In genomic region chr2:239277401-239278085, GRCh38 we compare ENCODE assay signal across 13 cellular contexts.
DNase-seq lines count a peak whose midpoint lies in the region; TF ChIP-seq lines count a peak whose summit lies in the region.
"Had no signal": no experiment of that assay in that cellular context is flagged by ENCODE, and none has a peak within 500 bp of the region (broad histone marks: within the 10 kb centered on the region; RNA-seq: fewer than 3 reads in every experiment).

No MANE protein-coding gene starts in this region.

- peaks cover 6% of the 10 kb centered on the region for H3K36me3 Mint-ChIP-seq in activated T-cell treated with anti-CD3 and anti-CD28 coated beads, Interleukin-2, amount 50 U/mL, for 24 hours (ENCODE audit: low read depth)
- H3K36me3 Mint-ChIP-seq in activated T-helper 1 cell treated with anti-CD3 and anti-CD28 coated beads, Interleukin-12 subunit alpha, Interleukin-12 subunit beta, Interleukin-2, Interleukin-4 antibody, amounts not matched to agents 30 ng/mL and 10 ng/mL and 1 ng/mL, durations not matched to agents 14 hours and 24 hours and 36 hours (ENCODE audit: low read depth), result peaks cover 8% of the 10 kb centered on the region
- H3K36me3 Mint-ChIP-seq in mesothelial cell of epicardium, result no peaks in the 10 kb centered on the region

- peak overlapping the region; percentile 61 for H3K27ac Mint-ChIP-seq in activated T-cell treated with anti-CD3 and anti-CD28 coated beads, Interleukin-2, amount 50 U/mL, for 24 hours
- H3K27ac Mint-ChIP-seq in activated T-helper 1 cell treated with anti-CD3 and anti-CD28 coated beads, Interleukin-12 subunit alpha, Interleukin-12 subunit beta, Interleukin-2, Interleukin-4 antibody, amounts not matched to agents 30 ng/mL and 10 ng/mL and 1 ng/mL, durations not matched to agents 14 hours and 24 hours and 36 hours, result peak overlapping the region; percentile 20
- H3K27ac Mint-ChIP-seq in mesothelial cell of epicardium, result peak overlapping the region; percentile 31

- no peaks in the 10 kb centered on the region for H3K36me3 ChIP-seq in transverse colon
- H3K36me3 ChIP-seq: tibial nerve had no signal

- no peak overlapping the region for H3K4me3 ChIP-seq in transverse colon
- H3K4me3 ChIP-seq: tibial nerve had no signal

- no peaks in the 10 kb centered on the region for H3K27me3 ChIP-seq in transverse colon
- H3K27me3 ChIP-seq: tibial nerve had no signal

- peak; percentile 33 for DNase-seq in activated T-cell treated with anti-CD3 and anti-CD28 coated beads, Interleukin-2, amount 50 U/mL, for 24 hours
- DNase-seq in activated T-cell treated with anti-CD3 and anti-CD28 coated beads, Interleukin-2, amount 50 U/mL, for 48 hours, result no peak
- no peak for DNase-seq in activated T-helper 1 cell treated with anti-CD3 and anti-CD28 coated beads, Interleukin-12 subunit alpha, Interleukin-12 subunit beta, Interleukin-2, Interleukin-4 antibody, amounts not matched to agents 30 ng/mL and 10 ng/mL and 1 ng/mL, durations not matched to agents 14 hours and 24 hours and 36 hours (ENCODE audit: low spot score)
- DNase-seq in mesothelial cell of epicardium (ENCODE audit: low spot score in 2 of 2, unreplicated experiment in 2 of 2), result no peak
- DNase-seq in transverse colon, result peak; percentile 6
- no peak for DNase-seq in NCI-H774 (lab: John Stamatoyannopoulos, UW)
- DNase-seq in substantia nigra (lab: John Stamatoyannopoulos, UW), result no peak
- no peak for DNase-seq in NAMALWA (ENCODE audit: low spot score)
- DNase-seq: NCI-H1436, NCI-H524 treated with DMSO at 0.1 percent for 48 hours, occipital lobe, SW 1271 had no signal

- no peak overlapping the region for H3K4me3 Mint-ChIP-seq in activated T-cell treated with anti-CD3 and anti-CD28 coated beads, Interleukin-2, amount 50 U/mL, for 24 hours
- no peak overlapping the region for H3K4me3 Mint-ChIP-seq in activated T-helper 1 cell treated with anti-CD3 and anti-CD28 coated beads, Interleukin-12 subunit alpha, Interleukin-12 subunit beta, Interleukin-2, Interleukin-4 antibody, amounts not matched to agents 30 ng/mL and 10 ng/mL and 1 ng/mL, durations not matched to agents 14 hours and 24 hours and 36 hours
- H3K4me3 Mint-ChIP-seq in mesothelial cell of epicardium, result no peak overlapping the region

- WGBS in transverse colon (ENCODE audit: low coverage in 1 of 2), 2 donors, result 93% methylated on average over 27 of the region's 27 CpGs; no CpG with 5 or more reads in 1 of the 2 donors

- intact Hi-C loops in activated T-helper 1 cell treated with anti-CD3 and anti-CD28 coated beads, Interleukin-12 subunit alpha, Interleukin-12 subunit beta, Interleukin-2, Interleukin-4 antibody, amounts not matched to agents 30 ng/mL and 10 ng/mL and 1 ng/mL, durations not matched to agents 14 hours and 24 hours and 36 hours (cut with micrococcal nuclease), result no loop called here
- intact Hi-C loops in transverse colon (cut with DNase I; ENCODE audit: low total_unique reads), result no loop called here

- TF ChIP-seq EP300 in transverse colon (IDR thresholded peaks at IDR 0.05; ENCODE audit: low read depth), result no peak

- H3K27ac ChIP-seq in transverse colon (peak overlapping the region in 3 of 4 donors; percentile 4 to 82 (median 7)), substantia nigra (ENCODE audit: low read depth, low read length, poor library complexity, severe bottlenecking) (no peak overlapping the region)

- no peaks in the 10 kb centered on the region for H3K9me3 ChIP-seq in transverse colon
- H3K9me3 ChIP-seq: tibial nerve had no signal

- H3K4me1 Mint-ChIP-seq in activated T-cell treated with anti-CD3 and anti-CD28 coated beads, Interleukin-2, amount 50 U/mL, for 24 hours (ENCODE audit: low read depth), result peaks cover 59% of the 10 kb centered on the region
- H3K4me1 Mint-ChIP-seq in activated T-helper 1 cell treated with anti-CD3 and anti-CD28 coated beads, Interleukin-12 subunit alpha, Interleukin-12 subunit beta, Interleukin-2, Interleukin-4 antibody, amounts not matched to agents 30 ng/mL and 10 ng/mL and 1 ng/mL, durations not matched to agents 14 hours and 24 hours and 36 hours (ENCODE audit: low read depth), result peaks cover 53% of the 10 kb centered on the region
- H3K4me1 Mint-ChIP-seq in mesothelial cell of epicardium, result peaks cover 15% of the 10 kb centered on the region

- in situ Hi-C loops in transverse colon (cut with MboI; ENCODE audit: low pct_ligation_motif_present in 1 of 4, low pct_unique_long_range_greater_than_20kb in 1 of 4, low sequenced_read_pairs in 3 of 4), result no loop called here

- TF ChIP-seq CTCF in mesothelial cell of epicardium (IDR thresholded peaks at IDR 0.05; ENCODE audit: unreplicated experiment) (no peak), transverse colon (IDR thresholded peaks at IDR 0.05) (no peak)

- no peak for TF ChIP-seq POLR2A in transverse colon (IDR thresholded peaks at IDR 0.05)

- H3K27me3 Mint-ChIP-seq in activated T-cell treated with anti-CD3 and anti-CD28 coated beads, Interleukin-2, amount 50 U/mL, for 24 hours, result peaks cover 13% of the 10 kb centered on the region
- H3K27me3 Mint-ChIP-seq in activated T-helper 1 cell treated with anti-CD3 and anti-CD28 coated beads, Interleukin-12 subunit alpha, Interleukin-12 subunit beta, Interleukin-2, Interleukin-4 antibody, amounts not matched to agents 30 ng/mL and 10 ng/mL and 1 ng/mL, durations not matched to agents 14 hours and 24 hours and 36 hours (ENCODE audit: insufficient read depth), result peaks cover 4% of the 10 kb centered on the region
- H3K27me3 Mint-ChIP-seq in mesothelial cell of epicardium (ENCODE audit: low read depth), result no peaks in the 10 kb centered on the region

- no peaks in the 10 kb centered on the region for H3K9me3 Mint-ChIP-seq in activated T-cell treated with anti-CD3 and anti-CD28 coated beads, Interleukin-2, amount 50 U/mL, for 24 hours
- no peaks in the 10 kb centered on the region for H3K9me3 Mint-ChIP-seq in activated T-helper 1 cell treated with anti-CD3 and anti-CD28 coated beads, Interleukin-12 subunit alpha, Interleukin-12 subunit beta, Interleukin-2, Interleukin-4 antibody, amounts not matched to agents 30 ng/mL and 10 ng/mL and 1 ng/mL, durations not matched to agents 14 hours and 24 hours and 36 hours
- no peaks in the 10 kb centered on the region for H3K9me3 Mint-ChIP-seq in mesothelial cell of epicardium

- peaks cover 18 to 58% (median 35%) of the 10 kb centered on the region in 4 donors for H3K4me1 ChIP-seq in transverse colon

Comparison
In these comparisons a context has a peak if more than half of its experiments do, and no peak if none do; other contexts are left out.
1. DNase-seq: peak in activated T-cell treated with anti-CD3 and anti-CD28 coated beads, Interleukin-2, amount 50 U/mL, for 24 hours (single experiment) and transverse colon (single experiment); none in activated T-cell treated with anti-CD3 and anti-CD28 coated beads, Interleukin-2, amount 50 U/mL, for 48 hours (0 of 2), activated T-helper 1 cell treated with anti-CD3 and anti-CD28 coated beads, Interleukin-12 subunit alpha, Interleukin-12 subunit beta, Interleukin-2, Interleukin-4 antibody, amounts not matched to agents 30 ng/mL and 10 ng/mL and 1 ng/mL, durations not matched to agents 14 hours and 24 hours and 36 hours (single experiment), mesothelial cell of epicardium (0 of 2), NCI-H774 (single experiment), substantia nigra (0 of 49) and NAMALWA (single experiment).
2. Peak in every context shown above with its lines, with median percentiles within 50 percentile points of each other: H3K27ac Mint-ChIP-seq.